In the genomic region with DNA sequence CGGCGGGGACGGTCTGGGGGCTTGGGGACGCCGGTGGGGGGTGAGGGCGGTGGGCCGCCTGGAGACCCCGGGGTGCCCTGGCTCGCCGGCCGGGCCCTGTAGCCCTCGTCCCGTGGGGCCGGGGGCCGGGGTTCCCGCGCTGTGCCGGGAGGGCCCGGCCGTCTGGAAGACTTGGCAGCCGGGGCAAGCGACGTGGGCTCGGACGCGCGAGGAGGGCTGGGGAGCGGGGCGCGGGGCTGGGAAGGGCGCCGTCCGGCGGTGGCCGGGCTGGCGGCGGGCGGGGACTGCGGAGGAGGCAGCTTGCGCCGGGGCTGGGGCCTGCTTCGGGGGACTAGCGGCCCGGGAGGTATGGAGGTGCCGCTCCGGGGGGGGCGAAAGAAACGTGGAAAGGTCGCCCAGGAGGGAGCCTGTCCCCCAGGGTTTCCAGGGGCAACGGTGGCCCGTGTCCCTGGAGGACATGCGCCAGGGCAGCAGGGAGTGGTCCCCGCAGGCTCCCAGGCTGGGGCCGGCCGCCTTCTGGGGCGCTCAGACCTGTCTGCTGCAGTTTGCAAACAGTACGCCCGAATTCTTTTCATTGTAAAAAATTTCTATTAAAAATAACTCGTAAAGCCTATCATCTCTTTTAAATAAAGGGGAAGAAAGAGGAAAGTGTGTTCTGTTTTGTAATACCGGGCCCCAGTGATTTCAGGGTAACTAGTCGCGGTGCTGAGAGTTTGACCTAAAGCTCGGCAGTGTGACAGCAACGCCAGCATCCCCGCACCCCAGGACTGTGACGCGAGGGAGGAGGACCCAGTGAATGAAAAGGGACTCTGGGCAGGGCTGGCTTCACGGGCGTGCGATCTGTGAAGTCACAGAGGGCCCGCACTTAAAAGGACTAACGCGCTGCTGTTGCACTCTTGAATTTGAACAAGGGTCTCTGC, we compare ENCODE assay signal across 1 cellular context.
TF ChIP-seq lines count a peak whose summit lies in the region.

No MANE protein-coding gene starts in this region.

TF ChIP-seq in HepG2, 621 proteins besides CTCF, POLR2A, EP300 and RAD21 (continued from another document and continues in another):
- TF ChIP-seq, protein P1, sequence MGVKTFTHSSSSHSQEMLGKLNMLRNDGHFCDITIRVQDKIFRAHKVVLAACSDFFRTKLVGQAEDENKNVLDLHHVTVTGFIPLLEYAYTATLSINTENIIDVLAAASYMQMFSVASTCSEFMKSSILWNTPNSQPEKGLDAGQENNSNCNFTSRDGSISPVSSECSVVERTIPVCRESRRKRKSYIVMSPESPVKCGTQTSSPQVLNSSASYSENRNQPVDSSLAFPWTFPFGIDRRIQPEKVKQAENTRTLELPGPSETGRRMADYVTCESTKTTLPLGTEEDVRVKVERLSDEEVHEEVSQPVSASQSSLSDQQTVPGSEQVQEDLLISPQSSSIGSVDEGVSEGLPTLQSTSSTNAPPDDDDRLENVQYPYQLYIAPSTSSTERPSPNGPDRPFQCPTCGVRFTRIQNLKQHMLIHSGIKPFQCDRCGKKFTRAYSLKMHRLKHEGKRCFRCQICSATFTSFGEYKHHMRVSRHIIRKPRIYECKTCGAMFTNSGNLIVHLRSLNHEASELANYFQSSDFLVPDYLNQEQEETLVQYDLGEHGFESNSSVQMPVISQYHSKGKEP (CRISPR knock-in tag; IDR thresholded peaks at IDR 0.05), result no peak
- TF ChIP-seq, protein P2, sequence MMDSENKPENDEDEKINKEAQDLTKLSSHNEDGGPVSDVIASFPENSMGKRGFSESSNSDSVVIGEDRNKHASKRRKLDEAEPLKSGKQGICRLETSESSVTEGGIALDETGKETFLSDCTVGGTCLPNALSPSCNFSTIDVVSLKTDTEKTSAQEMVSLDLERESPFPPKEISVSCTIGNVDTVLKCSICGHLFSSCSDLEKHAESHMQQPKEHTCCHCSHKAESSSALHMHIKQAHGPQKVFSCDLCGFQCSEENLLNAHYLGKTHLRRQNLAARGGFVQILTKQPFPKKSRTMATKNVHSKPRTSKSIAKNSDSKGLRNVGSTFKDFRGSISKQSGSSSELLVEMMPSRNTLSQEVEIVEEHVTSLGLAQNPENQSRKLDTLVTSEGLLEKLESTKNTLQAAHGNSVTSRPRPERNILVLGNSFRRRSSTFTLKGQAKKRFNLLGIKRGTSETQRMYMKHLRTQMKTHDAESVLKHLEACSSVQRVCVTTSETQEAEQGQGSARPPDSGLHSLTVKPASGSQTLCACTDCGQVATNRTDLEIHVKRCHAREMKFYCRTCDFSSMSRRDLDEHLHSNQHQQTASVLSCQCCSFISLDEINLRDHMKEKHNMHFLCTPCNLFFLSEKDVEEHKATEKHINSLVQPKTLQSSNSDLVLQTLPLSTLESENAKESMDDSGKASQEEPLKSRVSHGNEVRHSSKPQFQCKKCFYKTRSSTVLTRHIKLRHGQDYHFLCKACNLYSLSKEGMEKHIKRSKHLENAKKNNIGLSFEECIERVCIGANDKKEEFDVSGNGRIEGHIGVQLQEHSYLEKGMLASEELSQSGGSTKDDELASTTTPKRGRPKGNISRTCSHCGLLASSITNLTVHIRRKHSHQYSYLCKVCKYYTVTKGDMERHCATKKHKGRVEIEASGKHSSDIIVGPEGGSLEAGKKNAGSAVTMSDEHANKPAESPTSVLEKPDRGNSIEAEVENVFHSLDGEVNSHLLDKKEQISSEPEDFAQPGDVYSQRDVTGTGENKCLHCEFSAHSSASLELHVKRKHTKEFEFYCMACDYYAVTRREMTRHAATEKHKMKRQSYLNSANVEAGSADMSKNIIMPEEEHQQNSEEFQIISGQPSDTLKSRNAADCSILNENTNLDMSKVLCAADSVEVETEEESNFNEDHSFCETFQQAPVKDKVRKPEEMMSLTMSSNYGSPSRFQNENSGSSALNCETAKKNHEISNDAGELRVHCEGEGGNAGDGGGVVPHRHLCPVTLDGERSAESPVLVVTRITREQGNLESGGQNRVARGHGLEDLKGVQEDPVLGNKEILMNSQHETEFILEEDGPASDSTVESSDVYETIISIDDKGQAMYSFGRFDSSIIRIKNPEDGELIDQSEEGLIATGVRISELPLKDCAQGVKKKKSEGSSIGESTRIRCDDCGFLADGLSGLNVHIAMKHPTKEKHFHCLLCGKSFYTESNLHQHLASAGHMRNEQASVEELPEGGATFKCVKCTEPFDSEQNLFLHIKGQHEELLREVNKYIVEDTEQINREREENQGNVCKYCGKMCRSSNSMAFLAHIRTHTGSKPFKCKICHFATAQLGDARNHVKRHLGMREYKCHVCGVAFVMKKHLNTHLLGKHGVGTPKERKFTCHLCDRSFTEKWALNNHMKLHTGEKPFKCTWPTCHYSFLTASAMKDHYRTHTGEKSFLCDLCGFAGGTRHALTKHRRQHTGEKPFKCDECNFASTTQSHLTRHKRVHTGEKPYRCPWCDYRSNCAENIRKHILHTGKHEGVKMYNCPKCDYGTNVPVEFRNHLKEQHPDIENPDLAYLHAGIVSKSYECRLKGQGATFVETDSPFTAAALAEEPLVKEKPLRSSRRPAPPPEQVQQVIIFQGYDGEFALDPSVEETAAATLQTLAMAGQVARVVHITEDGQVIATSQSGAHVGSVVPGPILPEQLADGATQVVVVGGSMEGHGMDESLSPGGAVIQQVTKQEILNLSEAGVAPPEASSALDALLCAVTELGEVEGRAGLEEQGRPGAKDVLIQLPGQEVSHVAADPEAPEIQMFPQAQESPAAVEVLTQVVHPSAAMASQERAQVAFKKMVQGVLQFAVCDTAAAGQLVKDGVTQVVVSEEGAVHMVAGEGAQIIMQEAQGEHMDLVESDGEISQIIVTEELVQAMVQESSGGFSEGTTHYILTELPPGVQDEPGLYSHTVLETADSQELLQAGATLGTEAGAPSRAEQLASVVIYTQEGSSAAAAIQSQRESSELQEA (CRISPR knock-in tag; IDR thresholded peaks at IDR 0.05; ENCODE audit: not compliant biosample characterization), result no peak
- TF ChIP-seq TBP (CRISPR knock-in tag; IDR thresholded peaks at IDR 0.05) (no peak), PTBP1 (IDR thresholded peaks at IDR 0.05; ENCODE audit: low read depth, low read length, poor library complexity, severe bottlenecking) (no peak), ZNF777 (CRISPR knock-in tag; IDR thresholded peaks at IDR 0.05) (peak; percentile 61), NFE2 (CRISPR knock-in tag; IDR thresholded peaks at IDR 0.05) (no peak), NR3C1 (CRISPR knock-in tag; IDR thresholded peaks at IDR 0.05) (no peak), TRIM22 (IDR thresholded peaks at IDR 0.05) (no peak), ARNT (IDR thresholded peaks at IDR 0.05) (no peak), ZNF20 (CRISPR knock-in tag; IDR thresholded peaks at IDR 0.05) (no peak), KMT2A (CRISPR knock-in tag; IDR thresholded peaks at IDR 0.05) (no peak), IRF2 (CRISPR knock-in tag; IDR thresholded peaks at IDR 0.05) (no peak), ASH2L (IDR thresholded peaks at IDR 0.05; ENCODE audit: insufficient read length, low read depth, low read length) (no peak), HOXA5 (CRISPR knock-in tag; IDR thresholded peaks at IDR 0.05) (no peak), SOX5 (CRISPR knock-in tag; IDR thresholded peaks at IDR 0.05; ENCODE audit: borderline replicate concordance) (no peak), SETDB1 (CRISPR knock-in tag; IDR thresholded peaks at IDR 0.05; ENCODE audit: borderline replicate concordance) (no peak), FOXJ3 (CRISPR knock-in tag; IDR thresholded peaks at IDR 0.05; ENCODE audit: borderline replicate concordance) (no peak), ZNF839 (CRISPR knock-in tag; IDR thresholded peaks at IDR 0.05; ENCODE audit: borderline replicate concordance) (no peak), SYNCRIP (IDR thresholded peaks at IDR 0.05; ENCODE audit: insufficient read depth, low read depth, low read length) (no peak), ZNF350 (CRISPR knock-in tag; IDR thresholded peaks at IDR 0.05; ENCODE audit: borderline replicate concordance, low read depth) (no peak), ZMAT3 (CRISPR knock-in tag; conservative IDR thresholded peaks at IDR 0.05) (0 out of 2 replicates have a peak, but pooled peaks have one; percentile 49), SNAI1 (CRISPR knock-in tag; IDR thresholded peaks at IDR 0.05; ENCODE audit: borderline replicate concordance) (no peak), ZNF292 (CRISPR knock-in tag; IDR thresholded peaks at IDR 0.05; ENCODE audit: borderline replicate concordance, low read depth) (no peak), ZNF263 (CRISPR knock-in tag; IDR thresholded peaks at IDR 0.05) (0 out of 2 replicates have a peak, but pooled peaks have one; percentile 12), POLR2AphosphoS2 (IDR thresholded peaks at IDR 0.05; ENCODE audit: low read depth, low read length) (no peak), MLX (CRISPR knock-in tag; IDR thresholded peaks at IDR 0.05) (no peak)
- TF ChIP-seq, protein P3, sequence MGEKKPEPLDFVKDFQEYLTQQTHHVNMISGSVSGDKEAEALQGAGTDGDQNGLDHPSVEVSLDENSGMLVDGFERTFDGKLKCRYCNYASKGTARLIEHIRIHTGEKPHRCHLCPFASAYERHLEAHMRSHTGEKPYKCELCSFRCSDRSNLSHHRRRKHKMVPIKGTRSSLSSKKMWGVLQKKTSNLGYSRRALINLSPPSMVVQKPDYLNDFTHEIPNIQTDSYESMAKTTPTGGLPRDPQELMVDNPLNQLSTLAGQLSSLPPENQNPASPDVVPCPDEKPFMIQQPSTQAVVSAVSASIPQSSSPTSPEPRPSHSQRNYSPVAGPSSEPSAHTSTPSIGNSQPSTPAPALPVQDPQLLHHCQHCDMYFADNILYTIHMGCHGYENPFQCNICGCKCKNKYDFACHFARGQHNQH (CRISPR knock-in tag; IDR thresholded peaks at IDR 0.05), result no peak
- TF ChIP-seq, protein P4, sequence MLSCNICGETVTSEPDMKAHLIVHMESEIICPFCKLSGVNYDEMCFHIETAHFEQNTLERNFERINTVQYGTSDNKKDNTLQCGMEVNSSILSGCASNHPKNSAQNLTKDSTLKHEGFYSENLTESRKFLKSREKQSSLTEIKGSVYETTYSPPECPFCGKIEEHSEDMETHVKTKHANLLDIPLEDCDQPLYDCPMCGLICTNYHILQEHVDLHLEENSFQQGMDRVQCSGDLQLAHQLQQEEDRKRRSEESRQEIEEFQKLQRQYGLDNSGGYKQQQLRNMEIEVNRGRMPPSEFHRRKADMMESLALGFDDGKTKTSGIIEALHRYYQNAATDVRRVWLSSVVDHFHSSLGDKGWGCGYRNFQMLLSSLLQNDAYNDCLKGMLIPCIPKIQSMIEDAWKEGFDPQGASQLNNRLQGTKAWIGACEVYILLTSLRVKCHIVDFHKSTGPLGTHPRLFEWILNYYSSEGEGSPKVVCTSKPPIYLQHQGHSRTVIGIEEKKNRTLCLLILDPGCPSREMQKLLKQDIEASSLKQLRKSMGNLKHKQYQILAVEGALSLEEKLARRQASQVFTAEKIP (CRISPR knock-in tag; IDR thresholded peaks at IDR 0.05; ENCODE audit: borderline replicate concordance), result no peak
- TF ChIP-seq, protein P5, sequence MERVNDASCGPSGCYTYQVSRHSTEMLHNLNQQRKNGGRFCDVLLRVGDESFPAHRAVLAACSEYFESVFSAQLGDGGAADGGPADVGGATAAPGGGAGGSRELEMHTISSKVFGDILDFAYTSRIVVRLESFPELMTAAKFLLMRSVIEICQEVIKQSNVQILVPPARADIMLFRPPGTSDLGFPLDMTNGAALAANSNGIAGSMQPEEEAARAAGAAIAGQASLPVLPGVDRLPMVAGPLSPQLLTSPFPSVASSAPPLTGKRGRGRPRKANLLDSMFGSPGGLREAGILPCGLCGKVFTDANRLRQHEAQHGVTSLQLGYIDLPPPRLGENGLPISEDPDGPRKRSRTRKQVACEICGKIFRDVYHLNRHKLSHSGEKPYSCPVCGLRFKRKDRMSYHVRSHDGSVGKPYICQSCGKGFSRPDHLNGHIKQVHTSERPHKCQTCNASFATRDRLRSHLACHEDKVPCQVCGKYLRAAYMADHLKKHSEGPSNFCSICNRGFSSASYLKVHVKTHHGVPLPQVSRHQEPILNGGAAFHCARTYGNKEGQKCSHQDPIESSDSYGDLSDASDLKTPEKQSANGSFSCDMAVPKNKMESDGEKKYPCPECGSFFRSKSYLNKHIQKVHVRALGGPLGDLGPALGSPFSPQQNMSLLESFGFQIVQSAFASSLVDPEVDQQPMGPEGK (CRISPR knock-in tag; IDR thresholded peaks at IDR 0.05), result peak; percentile 38; the same call in 1 of the 2 replicates
- TF ChIP-seq, protein P6, sequence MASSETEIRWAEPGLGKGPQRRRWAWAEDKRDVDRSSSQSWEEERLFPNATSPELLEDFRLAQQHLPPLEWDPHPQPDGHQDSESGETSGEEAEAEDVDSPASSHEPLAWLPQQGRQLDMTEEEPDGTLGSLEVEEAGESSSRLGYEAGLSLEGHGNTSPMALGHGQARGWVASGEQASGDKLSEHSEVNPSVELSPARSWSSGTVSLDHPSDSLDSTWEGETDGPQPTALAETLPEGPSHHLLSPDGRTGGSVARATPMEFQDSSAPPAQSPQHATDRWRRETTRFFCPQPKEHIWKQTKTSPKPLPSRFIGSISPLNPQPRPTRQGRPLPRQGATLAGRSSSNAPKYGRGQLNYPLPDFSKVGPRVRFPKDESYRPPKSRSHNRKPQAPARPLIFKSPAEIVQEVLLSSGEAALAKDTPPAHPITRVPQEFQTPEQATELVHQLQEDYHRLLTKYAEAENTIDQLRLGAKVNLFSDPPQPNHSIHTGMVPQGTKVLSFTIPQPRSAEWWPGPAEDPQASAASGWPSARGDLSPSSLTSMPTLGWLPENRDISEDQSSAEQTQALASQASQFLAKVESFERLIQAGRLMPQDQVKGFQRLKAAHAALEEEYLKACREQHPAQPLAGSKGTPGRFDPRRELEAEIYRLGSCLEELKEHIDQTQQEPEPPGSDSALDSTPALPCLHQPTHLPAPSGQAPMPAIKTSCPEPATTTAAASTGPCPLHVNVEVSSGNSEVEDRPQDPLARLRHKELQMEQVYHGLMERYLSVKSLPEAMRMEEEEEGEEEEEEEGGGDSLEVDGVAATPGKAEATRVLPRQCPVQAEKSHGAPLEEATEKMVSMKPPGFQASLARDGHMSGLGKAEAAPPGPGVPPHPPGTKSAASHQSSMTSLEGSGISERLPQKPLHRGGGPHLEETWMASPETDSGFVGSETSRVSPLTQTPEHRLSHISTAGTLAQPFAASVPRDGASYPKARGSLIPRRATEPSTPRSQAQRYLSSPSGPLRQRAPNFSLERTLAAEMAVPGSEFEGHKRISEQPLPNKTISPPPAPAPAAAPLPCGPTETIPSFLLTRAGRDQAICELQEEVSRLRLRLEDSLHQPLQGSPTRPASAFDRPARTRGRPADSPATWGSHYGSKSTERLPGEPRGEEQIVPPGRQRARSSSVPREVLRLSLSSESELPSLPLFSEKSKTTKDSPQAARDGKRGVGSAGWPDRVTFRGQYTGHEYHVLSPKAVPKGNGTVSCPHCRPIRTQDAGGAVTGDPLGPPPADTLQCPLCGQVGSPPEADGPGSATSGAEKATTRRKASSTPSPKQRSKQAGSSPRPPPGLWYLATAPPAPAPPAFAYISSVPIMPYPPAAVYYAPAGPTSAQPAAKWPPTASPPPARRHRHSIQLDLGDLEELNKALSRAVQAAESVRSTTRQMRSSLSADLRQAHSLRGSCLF (CRISPR knock-in tag; IDR thresholded peaks at IDR 0.05; ENCODE audit: borderline replicate concordance), result no peak
